Comparison of ENCODE assay signal across 1 cellular context in the genomic region with DNA sequence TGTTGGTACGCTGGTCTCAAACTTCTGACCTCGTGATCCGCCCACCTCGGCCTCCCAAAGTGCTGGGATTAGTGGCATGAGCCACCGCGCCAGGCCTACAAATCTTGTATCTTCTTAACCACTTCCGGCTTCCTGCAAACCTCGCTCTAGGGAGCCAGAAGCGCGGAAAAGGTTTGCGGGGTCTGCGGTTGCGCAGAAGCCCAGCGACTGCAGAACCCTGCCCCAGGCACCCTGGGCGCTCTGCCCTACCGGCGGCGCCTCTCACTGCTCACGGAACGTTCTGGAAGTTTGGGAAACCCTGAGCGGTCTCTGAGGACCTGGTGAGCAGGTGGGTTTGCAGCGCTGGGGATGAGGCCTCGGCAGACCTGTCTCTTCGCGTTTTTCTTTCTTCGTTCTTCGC.
TF ChIP-seq lines count a peak whose summit lies in the region.

A gene with protein sequence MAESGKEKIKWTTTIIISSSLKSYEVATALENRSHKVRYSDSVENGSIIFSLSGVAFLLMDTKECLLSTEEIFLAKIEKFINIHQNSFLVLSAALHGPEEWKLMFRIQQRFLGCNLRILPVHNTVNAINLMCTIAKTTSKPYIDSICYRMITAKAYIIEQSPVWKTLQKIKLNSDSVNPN (plus strand): TSS at position 195 of the 400 bp plus-strand sequence. CDS start 13,506 bp downstream, outside the sequence.

TF ChIP-seq in GM23338, 12 proteins besides CTCF, POLR2A, EP300 and RAD21 (continued from another document):
- no peak for TF ChIP-seq CREB1 (CRISPR knock-in tag; IDR thresholded peaks at IDR 0.05; ENCODE audit: low read depth)
- TF ChIP-seq NANOG (IDR thresholded peaks at IDR 0.05; ENCODE audit: borderline replicate concordance), result no peak
- TF ChIP-seq JUNB (IDR thresholded peaks at IDR 0.05; ENCODE audit: unreplicated experiment), result no peak
